ENCODE assay signal across 8 cellular contexts in the genomic region with DNA sequence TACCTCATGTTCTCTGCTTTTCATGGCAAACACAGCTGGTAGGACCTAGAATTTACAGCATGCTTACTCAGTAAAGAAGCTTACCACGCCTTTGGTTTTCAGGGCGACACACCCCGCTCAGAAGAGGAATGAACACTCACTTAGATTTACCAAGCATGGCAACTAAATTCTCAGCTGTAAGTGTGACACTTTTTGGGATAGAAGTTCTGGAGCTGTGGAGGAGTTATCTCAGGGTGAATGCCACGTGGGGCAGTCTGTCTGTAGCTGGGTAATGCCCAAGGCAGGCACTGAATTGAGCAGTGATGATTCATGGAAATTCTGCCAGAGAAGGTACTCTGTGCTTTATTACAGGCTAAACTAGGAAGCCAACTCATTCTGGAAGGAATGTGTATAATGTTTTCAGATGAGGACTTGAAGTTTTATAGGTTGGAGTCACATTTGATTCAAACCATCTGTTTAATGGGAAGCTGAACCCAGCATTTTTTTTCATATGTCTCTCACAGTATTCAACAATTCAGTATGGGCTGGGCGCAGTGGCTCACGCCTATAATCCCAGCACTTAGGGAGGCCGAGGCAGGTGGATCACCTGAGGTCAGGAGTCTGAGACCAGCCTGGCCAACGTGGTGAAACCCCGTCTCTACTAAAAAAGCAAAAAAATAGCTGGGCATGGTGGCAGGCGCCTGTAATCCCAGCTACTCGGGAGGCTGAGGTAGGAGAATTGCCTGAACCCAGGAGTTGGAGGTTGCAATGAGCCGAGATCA. TPM values are rescaled to one million over a fixed set of nuclear protein-coding genes. Genes with fewer than 3 reads are reported as not detected.
DNase-seq lines count a peak whose midpoint lies in the region; TF ChIP-seq lines count a peak whose summit lies in the region.
"Had no signal": no experiment of that assay in that cellular context is flagged by ENCODE, and none has a peak within 500 bp of the region (broad histone marks: within the 10 kb centered on the region; RNA-seq: fewer than 3 reads in every experiment).

No MANE protein-coding gene starts in this region.

- no peak overlapping the region for H3K4me3 ChIP-seq in thyroid gland (replicated peaks in 1 of 3)

- peaks cover 70% of the 10 kb centered on the region for H3K4me1 Mint-ChIP-seq in HFFc6 (ENCODE audit: low read depth)

- no peak for TF ChIP-seq POLR2A in thyroid gland (IDR thresholded peaks at IDR 0.05)

- peaks cover 5 to 17% of the 10 kb centered on the region in 2 donors for H3K4me1 ChIP-seq in thyroid gland

- no peaks in the 10 kb centered on the region for H3K36me3 ChIP-seq in thyroid gland

- 75 to 80% methylated on average over 12 of the region's 12 CpGs for WGBS in thyroid gland, 2 donors

- intact Hi-C loops in thyroid gland (cut with DNase I) = loop anchor here (10.0 kb wide), 2 partner anchors 89 to 139 kb away; a partner anchor contains a TSS

- peak overlapping the region in 2 of 3 donors; percentile 62 to 66 for H3K27ac ChIP-seq in thyroid gland

- DNase-seq in HFFc6 (peak; percentile 100), amniotic stem cell (lab: John Stamatoyannopoulos, UW) (peak; percentile 97), islet precursor cell (peak; percentile 59), thyroid gland (peak; percentile 5 to 35), NCI-H1092 treated with DMSO at 0.1 percent for 48 hours (lab: John Stamatoyannopoulos, UW) (no peak), NCI-H1105 treated with DMSO at 0.1 percent for 48 hours (lab: John Stamatoyannopoulos, UW) (no peak)
- no peak for DNase-seq in activated effector memory CD4-positive, alpha-beta T cell treated with Interleukin-2 at 50 U/mL for 16 hours
- DNase-seq: activated CD4-positive, CD25-positive, alpha-beta regulatory T cell treated with anti-CD3 and anti-CD28 coated beads, Interleukin-2, amount 50 U/mL, for 72 hours had no signal

- no peaks in the 10 kb centered on the region for H3K9me3 ChIP-seq in thyroid gland

- no peaks in the 10 kb centered on the region for H3K27me3 Mint-ChIP-seq in HFFc6 (ENCODE audit: insufficient read depth)

- H3K36me3 Mint-ChIP-seq in HFFc6 (ENCODE audit: low read depth) = peaks cover 22% of the 10 kb centered on the region

- H3K4me3 Mint-ChIP-seq in HFFc6 = peak overlapping the region; percentile 83

- peaks cover 10% of the 10 kb centered on the region for H3K9me3 Mint-ChIP-seq in HFFc6

- peak; percentile 39 for TF ChIP-seq CTCF in HFFc6 (IDR thresholded peaks at IDR 0.05)
- peak in 1 of 6 experiments; percentile 2 for TF ChIP-seq CTCF in thyroid gland (IDR thresholded peaks at IDR 0.05)

- H3K27ac Mint-ChIP-seq in HFFc6 = peak overlapping the region; percentile 99

- H3K27me3 ChIP-seq in thyroid gland = no peaks in the 10 kb centered on the region

RNA-seq across cellular contexts. Expression of a gene that starts 3.5 kb away (rescaled TPM):
- total RNA-seq in HFFc6 (2021; fragmentation: NEBNext Ultra II Directional; extraction: Animal tissue kit (Norgen Biotek cat#: 25700)) = 10 to 100 TPM; 32.6 to 46.8 (median 43.0) TPM
- 10 to 100 TPM; 11.0 to 16.2 (median 13.3) TPM for total RNA-seq in thyroid gland

Comparison
In these comparisons a context has a peak if more than half of its experiments do, and no peak if none do; other contexts are left out.
1. DNase-seq: peak in HFFc6 (single experiment), amniotic stem cell (single experiment), islet precursor cell (single experiment) and thyroid gland (2 of 2); none in NCI-H1092 treated with DMSO at 0.1 percent for 48 hours (single experiment), activated effector memory CD4-positive, alpha-beta T cell treated with Interleukin-2 at 50 U/mL for 16 hours (single experiment) and NCI-H1105 treated with DMSO at 0.1 percent for 48 hours (single experiment).